Comparison of ENCODE assay signal across 16 cellular contexts in the genomic region with DNA sequence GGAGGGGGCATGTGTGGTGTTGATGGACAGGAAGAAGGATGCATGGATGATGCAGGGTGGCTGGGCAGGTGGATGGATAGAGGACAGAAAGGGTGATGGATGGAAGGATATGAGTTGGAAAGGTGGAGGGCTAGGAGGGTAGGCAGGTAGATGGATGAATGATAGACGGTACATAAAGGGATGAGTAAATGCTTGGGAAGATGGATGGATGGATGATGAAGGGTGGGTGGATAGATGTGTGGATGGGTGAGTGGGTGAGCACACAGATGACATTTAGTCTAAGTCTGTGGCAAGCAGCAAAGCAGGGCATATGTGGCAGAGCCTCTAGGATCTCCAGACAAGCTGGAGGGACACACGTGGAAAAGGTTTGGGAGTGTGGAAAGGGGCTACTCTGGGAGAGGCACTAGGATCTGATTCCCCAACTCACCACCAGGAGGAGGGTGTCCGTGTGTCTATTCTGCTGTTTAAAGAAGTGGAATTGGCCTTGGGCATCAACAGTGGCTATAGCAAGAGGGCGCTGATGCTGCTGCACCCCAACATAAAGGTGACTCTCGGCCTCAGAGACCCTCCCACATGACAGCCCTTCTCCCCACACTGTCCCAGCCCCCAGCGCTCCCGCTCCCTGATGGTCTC. TPM values are rescaled to one million over a fixed set of nuclear protein-coding genes. Genes with fewer than 3 reads are reported as not detected.
DNase-seq lines count a peak whose midpoint lies in the region; ATAC-seq, FAIRE-seq and TF ChIP-seq lines count a peak whose summit lies in the region.
"Had no signal": no experiment of that assay in that cellular context is flagged by ENCODE, and none has a peak within 500 bp of the region (broad histone marks: within the 10 kb centered on the region; RNA-seq: fewer than 3 reads in every experiment).

No MANE protein-coding gene starts in this region.

- H3K27me3 ChIP-seq in AG04450 (ENCODE audit: control insufficient read depth, insufficient read depth, low read length) (no peaks in the 10 kb centered on the region), H7 (ENCODE audit: control insufficient read depth, insufficient read depth, low read length) (no peaks in the 10 kb centered on the region), astrocyte (ENCODE audit: insufficient read depth, low read length) (no peaks in the 10 kb centered on the region)
- H3K27me3 ChIP-seq: BLaER1 treated with 17β-estradiol and CSF1 and Interleukin-3, amounts not matched to agents 10 nM and 100 nM had no signal

- H3K4me3 ChIP-seq in AG04450 (ENCODE audit: low read depth, low read length) (no peak overlapping the region), H7 (ENCODE audit: insufficient read depth, low read depth, low read length) (no peak overlapping the region), astrocyte (ENCODE audit: insufficient read depth, low read depth, low read length) (no peak overlapping the region)
- H3K4me3 ChIP-seq: BLaER1 treated with 17β-estradiol and CSF1 and Interleukin-3, amounts not matched to agents 10 nM and 100 nM had no signal

- H3K9me3 ChIP-seq in AG04450 (ENCODE audit: control insufficient read depth, insufficient read depth, low read length): no peaks in the 10 kb centered on the region
- no peaks in the 10 kb centered on the region for H3K9me3 ChIP-seq in astrocyte (ENCODE audit: insufficient read depth, low read depth, low read length)
- H3K9me3 ChIP-seq: BLaER1 treated with 17β-estradiol and CSF1 and Interleukin-3, amounts not matched to agents 10 nM and 100 nM had no signal

- no peak overlapping the region for H3K27ac ChIP-seq in AG04450 (ENCODE audit: low read depth, low read length)
- H3K27ac ChIP-seq in astrocyte (ENCODE audit: low read depth, low read length): no peak overlapping the region
- H3K27ac ChIP-seq: BLaER1 treated with 17β-estradiol and CSF1 and Interleukin-3, amounts not matched to agents 10 nM and 100 nM had no signal

- no peak for DNase-seq in AG04450 (ENCODE audit: low read depth, low spot score)
- DNase-seq in H7: peak; percentile 67
- no peak for DNase-seq in astrocyte (ENCODE audit: low read depth)
- peak; percentile 54 for DNase-seq in iPS-NIHi11 (ENCODE audit: low spot score)
- DNase-seq in NCI-H1436 (lab: John Stamatoyannopoulos, UW): no peak
- no peak for DNase-seq in activated effector memory CD4-positive, alpha-beta T cell treated with anti-CD3 and anti-CD28 coated beads, Interleukin-2, amount 50 U/mL, for 16 hours
- DNase-seq: activated CD8-positive, alpha-beta T cell treated with anti-CD3 and anti-CD28 coated beads, Interleukin-2, amount 10 ng/mL, durations not matched to agents 7 days and 5 days; activated gamma-delta T cell treated with Interleukin-2 at 50 U/mL for 16 hours; GDM1; NCI-H2227 treated with DMSO at 0.1 percent for 48 hours; stimulated activated CD4-positive, alpha-beta T cell treated with anti-CD3 and anti-CD28 coated beads, Interleukin-4, amount 100 ng/mL, for 1 hour had no signal

- no peaks in the 10 kb centered on the region for H3K4me1 Mint-ChIP-seq in astrocyte (ENCODE audit: low read depth, unreplicated experiment)
- H3K4me1 Mint-ChIP-seq: stimulated activated memory B cell treated with anti-CD40 and anti-IgM and Interleukin-4, amounts not matched to agents 10 μg/mL and 1 μg/mL and 100 μg/mL, for 72 hours had no signal

- FAIRE-seq in astrocyte (lab: Jason Lieb, UNC): no peak

- no peak overlapping the region for H2AFZ ChIP-seq in astrocyte (ENCODE audit: low read depth, low read length)

- H3K27ac Mint-ChIP-seq in astrocyte (ENCODE audit: unreplicated experiment): no peak overlapping the region
- H3K27ac Mint-ChIP-seq: activated CD8-positive, alpha-beta T cell treated with anti-CD3 and anti-CD28 coated beads, Interleukin-2, amount 10 ng/mL, durations not matched to agents 7 days and 5 days; stimulated activated memory B cell treated with anti-CD40 and anti-IgM and Interleukin-4, amounts not matched to agents 10 μg/mL and 1 μg/mL and 100 μg/mL, for 72 hours had no signal

- H3K36me3 ChIP-seq in H7 (replicated peaks; ENCODE audit: control insufficient read depth, insufficient read depth, low read length) (peaks cover 10% of the 10 kb centered on the region), astrocyte (ENCODE audit: insufficient read depth, low read length) (peaks cover 3% of the 10 kb centered on the region)

- CTCF ChIA-PET in AG04450 (lab: Charles Lee): interaction anchor here (1.0 to 1.4 kb wide), 2 partner anchors 42 to 70 kb away, joined by 3 read pairs; no protein-coding TSS in a partner anchor

- H3K4me1 ChIP-seq in astrocyte (ENCODE audit: insufficient read depth, low read length): no peaks in the 10 kb centered on the region

- POLR2A ChIA-PET in AG04450 (lab: Yijun Ruan, JAX): no interaction called here

- H4K20me1 ChIP-seq in astrocyte (ENCODE audit: insufficient read depth, low read length): peaks cover 5% of the 10 kb centered on the region

- no peak overlapping the region for H3K9ac ChIP-seq in astrocyte (ENCODE audit: low read length)
- H3K9ac ChIP-seq: BLaER1 treated with 17β-estradiol and CSF1 and Interleukin-3, amounts not matched to agents 10 nM and 100 nM had no signal

- no peaks in the 10 kb centered on the region for H3K27me3 Mint-ChIP-seq in astrocyte (ENCODE audit: low read depth, unreplicated experiment)
- H3K27me3 Mint-ChIP-seq: stimulated activated memory B cell treated with anti-CD40 and anti-IgM and Interleukin-4, amounts not matched to agents 10 μg/mL and 1 μg/mL and 100 μg/mL, for 72 hours had no signal

- H3K4me3 Mint-ChIP-seq in astrocyte (ENCODE audit: unreplicated experiment): no peak overlapping the region
- H3K4me3 Mint-ChIP-seq: activated CD8-positive, alpha-beta T cell treated with anti-CD3 and anti-CD28 coated beads, Interleukin-2, amount 10 ng/mL, durations not matched to agents 7 days and 5 days; stimulated activated memory B cell treated with anti-CD40 and anti-IgM and Interleukin-4, amounts not matched to agents 10 μg/mL and 1 μg/mL and 100 μg/mL, for 72 hours had no signal

- no peak for ATAC-seq in HG02870 (IDR thresholded peaks at IDR 0.05; ENCODE audit: unreplicated experiment)
- ATAC-seq in GM18858 (IDR thresholded peaks at IDR 0.05; ENCODE audit: unreplicated experiment): no peak
- ATAC-seq: activated CD8-positive, alpha-beta T cell treated with anti-CD3 and anti-CD28 coated beads, Interleukin-2, amount 10 ng/mL, durations not matched to agents 7 days and 5 days; stimulated activated memory B cell treated with anti-CD40 and anti-IgM and Interleukin-4, amounts not matched to agents 10 μg/mL and 1 μg/mL and 100 μg/mL, for 72 hours had no signal

- no peak overlapping the region for H3K4me2 ChIP-seq in astrocyte (ENCODE audit: low read length)
- H3K4me2 ChIP-seq: BLaER1 treated with 17β-estradiol and CSF1 and Interleukin-3, amounts not matched to agents 10 nM and 100 nM had no signal

- peak; percentile 37 for TF ChIP-seq CTCF in AG04450 (IDR thresholded peaks at IDR 0.05; ENCODE audit: low read depth, low read length)
- TF ChIP-seq CTCF in astrocyte (IDR thresholded peaks at IDR 0.05; ENCODE audit: insufficient read depth, low read depth, low read length): peak; percentile 14

- peaks cover 30% of the 10 kb centered on the region for H3K36me3 Mint-ChIP-seq in astrocyte (ENCODE audit: low read depth, unreplicated experiment)

- no peaks in the 10 kb centered on the region for H3K9me3 Mint-ChIP-seq in astrocyte (ENCODE audit: unreplicated experiment)
- H3K9me3 Mint-ChIP-seq: stimulated activated memory B cell treated with anti-CD40 and anti-IgM and Interleukin-4, amounts not matched to agents 10 μg/mL and 1 μg/mL and 100 μg/mL, for 72 hours had no signal

- H3K79me2 ChIP-seq in astrocyte (ENCODE audit: insufficient read depth, low read length): no peaks in the 10 kb centered on the region

RNA-seq across cellular contexts. Expression of a gene that starts 8.2 kb away (rescaled TPM):
- 18.9 and 22.2 TPM in 2 replicates for polyA plus RNA-seq in AG04450 (2011; rRNA removed)
- 31.7 and 37.7 TPM in 2 replicates for polyA minus RNA-seq in AG04450 (2011; rRNA and poly(A)+ RNA removed)
- total RNA-seq in H7 (2014; rRNA removed; shearing (Covaris generic)): 36.5 and 42.6 TPM in 2 replicates
- 21.4 and 29.3 TPM in 2 replicates for total RNA-seq in astrocyte

RNA-seq across cellular contexts. Expression of a gene that starts 18.0 kb away (rescaled TPM):
- polyA plus RNA-seq in AG04450 (2011; rRNA removed): 29.4 and 30.7 TPM in 2 replicates
- polyA minus RNA-seq in AG04450 (2011; rRNA and poly(A)+ RNA removed): 46.8 and 50.7 TPM in 2 replicates
- 42.4 and 58.2 TPM in 2 replicates for total RNA-seq in H7 (2014; rRNA removed; shearing (Covaris generic))
- 51.3 and 63.2 TPM in 2 replicates for total RNA-seq in astrocyte

RNA-seq across cellular contexts. Expression of a gene that starts 19.2 kb away (rescaled TPM):
- 222 and 245 TPM in 2 replicates for polyA plus RNA-seq in AG04450 (2011; rRNA removed)
- 166 and 199 TPM in 2 replicates for polyA minus RNA-seq in AG04450 (2011; rRNA and poly(A)+ RNA removed)
- 348 and 395 TPM in 2 replicates for total RNA-seq in H7 (2014; rRNA removed; shearing (Covaris generic))
- 154 and 161 TPM in 2 replicates for total RNA-seq in astrocyte

RNA-seq across cellular contexts. Expression of a gene that starts 26.4 kb away (rescaled TPM):
- not detected in 2 replicates for polyA plus RNA-seq in AG04450 (2011; rRNA removed)
- polyA minus RNA-seq in AG04450 (2011; rRNA and poly(A)+ RNA removed): not detected in 2 replicates
- total RNA-seq in H7 (2014; rRNA removed; shearing (Covaris generic)): not detected in 2 replicates
- not detected in 2 replicates for total RNA-seq in astrocyte
- total RNA-seq: activated CD8-positive, alpha-beta T cell treated with anti-CD3 and anti-CD28 coated beads, Interleukin-2, amount 10 ng/mL, durations not matched to agents 7 days and 5 days; mononuclear cell had no signal

Comparison
In these comparisons a context has a peak if more than half of its experiments do, and no peak if none do; other contexts are left out.
1. DNase-seq: peak in H7 (single experiment) and iPS-NIHi11 (single experiment); none in AG04450 (single experiment), astrocyte (single experiment), NCI-H1436 (single experiment) and activated effector memory CD4-positive, alpha-beta T cell treated with anti-CD3 and anti-CD28 coated beads, Interleukin-2, amount 50 U/mL, for 16 hours (single experiment).